29 cellular contexts compared by ENCODE assay signal in genomic region chr6:131042664-131043063, GRCh38. TPM values are rescaled to one million over a fixed set of nuclear protein-coding genes. Genes with fewer than 3 reads are reported as not detected.
DNase-seq lines count a peak whose midpoint lies in the region; ATAC-seq, FAIRE-seq and TF ChIP-seq lines count a peak whose summit lies in the region.
"Had no signal": no experiment of that assay in that cellular context is flagged by ENCODE, and none has a peak within 500 bp of the region (broad histone marks: within the 10 kb centered on the region; RNA-seq: fewer than 3 reads in every experiment).

No MANE protein-coding gene starts in this region.

- no peak overlapping the region for H3K27ac Mint-ChIP-seq in chondrocyte (ENCODE audit: unreplicated experiment)
- no peak overlapping the region for H3K27ac Mint-ChIP-seq in CD8-positive, alpha-beta T cell
- H3K27ac Mint-ChIP-seq: activated CD4-positive, alpha-beta T cell treated with anti-CD3 and anti-CD28 coated beads, Interleukin-2, amount 10 ng/mL, durations not matched to agents 24 days and 14 days; activated naive CD8-positive, alpha-beta T cell treated with anti-CD3 and anti-CD28 coated beads for 36 hours; GM23338; natural killer cell; stimulated activated naive B cell treated with anti-CD40 and anti-IgM and Interleukin-4, amounts not matched to agents 10 μg/mL and 1 μg/mL and 100 μg/mL, for 72 hours had no signal

- ATAC-seq in left lung: peak; percentile 30
- ATAC-seq in CD8-positive, alpha-beta T cell: no peak
- ATAC-seq: GM12878; GM23338; natural killer cell; stimulated activated naive B cell treated with anti-CD40 and anti-IgM and Interleukin-4, amounts not matched to agents 10 μg/mL and 1 μg/mL and 100 μg/mL, for 72 hours had no signal

- DNase-seq in left lung: no peak
- DNase-seq in chondrocyte (ENCODE audit: low spot score): no peak
- no peak for DNase-seq in stimulated activated CD4-positive, alpha-beta T cell treated with anti-CD3 and anti-CD28 coated beads, Interleukin-4, amount 100 ng/mL, for 1 hour
- no peak for DNase-seq in CD8-positive, alpha-beta T cell
- DNase-seq in NCI-H446 treated with DMSO at 0.1 percent for 48 hours (lab: John Stamatoyannopoulos, UW): no peak
- DNase-seq: activated CD4-positive, alpha-beta T cell treated with anti-CD3 and anti-CD28 coated beads, Interleukin-2, amount 10 ng/mL, durations not matched to agents 24 days and 14 days; activated effector memory CD4-positive, alpha-beta T cell treated with anti-CD3 and anti-CD28 coated beads, Interleukin-2, amount 50 U/mL, for 16 hours; activated naive CD8-positive, alpha-beta T cell treated with anti-CD3 and anti-CD28 coated beads for 36 hours; activated T-cell treated with anti-CD3 and anti-CD28 coated beads, Interleukin-2, amount 50 U/mL, for 1 hour; effector memory CD4-positive, alpha-beta T cell; erythroblast; islet precursor cell; Kasumi-1; midbrain; MV-4-11; natural killer cell; NCI-H1436 treated with DMSO at 0.1 percent for 48 hours; NCI-H2107; OCI-M1; stimulated activated CD4-positive, alpha-beta T cell treated with anti-CD3 and anti-CD28 coated beads, Interleukin-12 subunit alpha, Interleukin-12 subunit beta, amount 100 ng/mL, for 4 hours; stimulated activated CD4-positive, alpha-beta T cell treated with anti-CD3 and anti-CD28 coated beads, Interleukin-4, amount 100 ng/mL, for 4 hours; stimulated activated naive B cell treated with anti-CD40 and anti-IgM and Interleukin-4, amounts not matched to agents 10 μg/mL and 1 μg/mL and 100 μg/mL, for 72 hours; WERI-Rb-1 had no signal

- no peaks in the 10 kb centered on the region for H3K9me3 Mint-ChIP-seq in chondrocyte (ENCODE audit: low read depth)
- no peaks in the 10 kb centered on the region for H3K9me3 Mint-ChIP-seq in CD8-positive, alpha-beta T cell
- H3K9me3 Mint-ChIP-seq: GM23338; natural killer cell; stimulated activated naive B cell treated with anti-CD40 and anti-IgM and Interleukin-4, amounts not matched to agents 10 μg/mL and 1 μg/mL and 100 μg/mL, for 72 hours had no signal

- H3K9me3 ChIP-seq in HEK293 (ENCODE audit: control insufficient read depth, insufficient read depth, low read depth, low read length) (no peaks in the 10 kb centered on the region), left lung (no peaks in the 10 kb centered on the region), subcutaneous abdominal adipose tissue (ENCODE audit: control insufficient read depth in 5 of 5, low read length in 5 of 5) (no peaks in the 10 kb centered on the region)
- no peaks in the 10 kb centered on the region for H3K9me3 ChIP-seq in CD8-positive, alpha-beta T cell (ENCODE audit: low read length)
- H3K9me3 ChIP-seq: suprapubic skin had no signal

- no peaks in the 10 kb centered on the region for H3K36me3 Mint-ChIP-seq in chondrocyte (ENCODE audit: low read depth)
- no peaks in the 10 kb centered on the region for H3K36me3 Mint-ChIP-seq in CD8-positive, alpha-beta T cell
- H3K36me3 Mint-ChIP-seq: natural killer cell had no signal

- POLR2A ChIA-PET in HEK293 (lab: Yijun Ruan, JAX): no interaction called here
- POLR2A ChIA-PET in CD8-positive, alpha-beta T cell (lab: Charles Lee): no interaction called here

- H3K4me3 Mint-ChIP-seq in chondrocyte (ENCODE audit: unreplicated experiment): no peak overlapping the region
- H3K4me3 Mint-ChIP-seq in CD8-positive, alpha-beta T cell: no peak overlapping the region
- H3K4me3 Mint-ChIP-seq: activated CD4-positive, alpha-beta T cell treated with anti-CD3 and anti-CD28 coated beads, Interleukin-2, amount 10 ng/mL, durations not matched to agents 24 days and 14 days; activated naive CD8-positive, alpha-beta T cell treated with anti-CD3 and anti-CD28 coated beads for 36 hours; GM23338; natural killer cell; stimulated activated naive B cell treated with anti-CD40 and anti-IgM and Interleukin-4, amounts not matched to agents 10 μg/mL and 1 μg/mL and 100 μg/mL, for 72 hours had no signal

- H3K36me3 ChIP-seq in HEK293 (ENCODE audit: control insufficient read depth in 2 of 2, insufficient read depth in 1 of 2, low read length in 2 of 2) (0 out of 3 replicates have a peak, but pooled peaks cover 0 to 3% of the 10 kb centered on the region in 2 experiments), left lung (no peaks in the 10 kb centered on the region), subcutaneous abdominal adipose tissue (ENCODE audit: control insufficient read depth in 5 of 5, insufficient read depth in 5 of 5, low read length in 5 of 5) (no peaks in the 10 kb centered on the region)
- H3K36me3 ChIP-seq in CD8-positive, alpha-beta T cell (ENCODE audit: insufficient read depth, low read length): no peaks in the 10 kb centered on the region
- H3K36me3 ChIP-seq: suprapubic skin, WERI-Rb-1 had no signal

- H3K27me3 Mint-ChIP-seq in chondrocyte (ENCODE audit: low read depth): no peaks in the 10 kb centered on the region
- no peaks in the 10 kb centered on the region for H3K27me3 Mint-ChIP-seq in CD8-positive, alpha-beta T cell (ENCODE audit: low read depth)
- H3K27me3 Mint-ChIP-seq: activated naive CD8-positive, alpha-beta T cell treated with anti-CD3 and anti-CD28 coated beads for 36 hours; stimulated activated naive B cell treated with anti-CD40 and anti-IgM and Interleukin-4, amounts not matched to agents 10 μg/mL and 1 μg/mL and 100 μg/mL, for 72 hours had no signal

- H3K27me3 ChIP-seq in left lung: no peaks in the 10 kb centered on the region
- H3K27me3 ChIP-seq in subcutaneous abdominal adipose tissue (ENCODE audit: control insufficient read depth in 5 of 5, insufficient read depth in 4 of 5, low read length in 5 of 5): no peaks in the 10 kb centered on the region
- H3K27me3 ChIP-seq in CD8-positive, alpha-beta T cell (ENCODE audit: insufficient read depth, low read length): no peaks in the 10 kb centered on the region
- H3K27me3 ChIP-seq: suprapubic skin had no signal

- H3K9ac ChIP-seq in subcutaneous abdominal adipose tissue (ENCODE audit: low read length in 5 of 5): no peak overlapping the region

- TF ChIP-seq CTCF in HEK293 (tag by site-specific recombination; IDR thresholded peaks at IDR 0.05) (no peak), left lung (IDR thresholded peaks at IDR 0.05) (no peak), chondrocyte (IDR thresholded peaks at IDR 0.05) (no peak)
- TF ChIP-seq CTCF in CD8-positive, alpha-beta T cell (IDR thresholded peaks at IDR 0.05): no peak

- H3K4me1 ChIP-seq in HEK293 (ENCODE audit: control insufficient read depth, insufficient read depth, low read length) (peaks cover 33% of the 10 kb centered on the region), left lung (no peaks in the 10 kb centered on the region), subcutaneous abdominal adipose tissue (ENCODE audit: control insufficient read depth in 5 of 5, insufficient read depth in 5 of 5, low read length in 5 of 5) (peaks cover 3 to 21% (median 12%) of the 10 kb centered on the region in 5 donors)
- no peaks in the 10 kb centered on the region for H3K4me1 ChIP-seq in CD8-positive, alpha-beta T cell (ENCODE audit: insufficient read depth, low read length)

- H3K4me1 Mint-ChIP-seq in chondrocyte (ENCODE audit: low read depth): peaks cover 42% of the 10 kb centered on the region
- H3K4me1 Mint-ChIP-seq in CD8-positive, alpha-beta T cell (ENCODE audit: low read depth): no peaks in the 10 kb centered on the region
- H3K4me1 Mint-ChIP-seq: activated CD4-positive, alpha-beta T cell treated with anti-CD3 and anti-CD28 coated beads, Interleukin-2, amount 10 ng/mL, durations not matched to agents 24 days and 14 days; activated naive CD8-positive, alpha-beta T cell treated with anti-CD3 and anti-CD28 coated beads for 36 hours; GM23338; natural killer cell had no signal

- no peak overlapping the region for H3K4me3 ChIP-seq in HEK293 (ENCODE audit: low read depth, low read length)
- H3K4me3 ChIP-seq in left lung: no peak overlapping the region
- no peak overlapping the region for H3K4me3 ChIP-seq in subcutaneous abdominal adipose tissue (ENCODE audit: low read depth in 1 of 5, low read length in 5 of 5)
- no peak overlapping the region for H3K4me3 ChIP-seq in CD8-positive, alpha-beta T cell (ENCODE audit: low read depth, low read length)
- H3K4me3 ChIP-seq: GM12878, GM23338, suprapubic skin had no signal

- peak; percentile 8 for FAIRE-seq in endometrium (lab: Jason Lieb, UNC)
- FAIRE-seq: GM12878 had no signal

- H3K27ac ChIP-seq in HEK293 (ENCODE audit: extremely low read depth, low read depth, low read length) (no peak overlapping the region), left lung (no peak overlapping the region), subcutaneous abdominal adipose tissue (ENCODE audit: low read depth, low read length) (peak overlapping the region; percentile 52)
- no peak overlapping the region for H3K27ac ChIP-seq in CD8-positive, alpha-beta T cell (ENCODE audit: low read depth, low read length)
- H3K27ac ChIP-seq: WERI-Rb-1 had no signal

- intact Hi-C loops in left lung (cut with DNase I): no loop called here
- intact Hi-C loops in CD8-positive, alpha-beta T cell (cut with DNase I, micrococcal nuclease): no loop called here

- CTCF ChIA-PET in HEK293 (lab: Yijun Ruan, JAX): interaction anchor here (0.8 to 1.4 kb wide), 2 partner anchors 13 to 157 kb away, joined by 3 to 4 read pairs; no protein-coding TSS in a partner anchor
- CTCF ChIA-PET in CD8-positive, alpha-beta T cell (lab: Charles Lee): no interaction called here

RNA-seq across cellular contexts. Expression of gene EPB41L2, which starts 20.4 kb away (rescaled TPM):
- total RNA-seq in left lung: 10 to 100 TPM; 91.3 to 97.1 TPM
- 59.9 to 72.0 TPM (median 65.8 TPM) in 3 replicates for total RNA-seq in chondrocyte
- total RNA-seq in CD8-positive, alpha-beta T cell: 10 to 100 TPM; 11.0 to 12.0 TPM
